ENCODE assay signal across 10 cellular contexts in the genomic region with DNA sequence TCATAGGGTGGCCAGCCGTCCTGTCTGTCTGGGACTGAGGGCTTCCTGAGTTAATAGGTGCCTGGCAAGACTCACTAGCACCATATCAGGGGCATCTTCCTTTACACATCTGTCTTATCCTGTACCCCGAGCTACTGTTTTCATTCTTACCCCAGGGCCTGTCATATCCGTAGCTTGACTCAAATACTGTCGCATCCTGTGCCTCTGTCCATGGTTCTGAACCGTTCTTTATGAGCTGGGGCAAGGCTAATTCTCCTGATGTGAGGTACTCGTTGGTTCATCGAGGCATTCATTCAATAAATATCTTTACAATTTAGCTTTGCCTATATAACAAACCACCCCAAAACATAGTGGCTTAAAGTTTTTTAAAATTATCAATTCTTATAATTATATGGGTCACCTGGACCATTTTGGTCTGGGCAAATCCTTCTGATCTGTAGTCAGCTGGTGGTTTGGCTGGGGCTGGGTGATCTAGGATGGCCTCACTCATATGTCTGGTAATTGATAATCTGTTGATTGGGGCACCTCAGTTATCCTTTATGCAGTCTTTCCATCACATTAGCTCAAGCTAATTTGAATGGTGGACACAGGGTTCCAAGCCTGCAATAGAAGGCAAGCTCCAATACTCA.
DNase-seq lines count a peak whose midpoint lies in the region; ATAC-seq and TF ChIP-seq lines count a peak whose summit lies in the region.
"Had no signal": no experiment of that assay in that cellular context is flagged by ENCODE, and none has a peak within 500 bp of the region (broad histone marks: within the 10 kb centered on the region; RNA-seq: fewer than 3 reads in every experiment).

No MANE protein-coding gene starts in this region.

- no peak overlapping the region for H3K27ac Mint-ChIP-seq in MCF 10A (ENCODE audit: low read depth, unreplicated experiment)
- H3K27ac Mint-ChIP-seq: nephron had no signal

- no peaks in the 10 kb centered on the region for H3K4me1 ChIP-seq in breast epithelium

- H3K36me3 Mint-ChIP-seq in MCF 10A (ENCODE audit: insufficient read depth, unreplicated experiment): no peaks in the 10 kb centered on the region

- no peaks in the 10 kb centered on the region for H3K36me3 ChIP-seq in breast epithelium
- H3K36me3 ChIP-seq: BLaER1 treated with 17β-estradiol and CSF1 and Interleukin-3, amounts not matched to agents 10 nM and 100 nM had no signal

- H3K4me3 Mint-ChIP-seq in MCF 10A (ENCODE audit: unreplicated experiment): no peak overlapping the region
- H3K4me3 Mint-ChIP-seq: nephron had no signal

- no TSS peak for BruUV-seq in MCF 10A (replicated peaks; lab: Mats Ljungman, UMichigan)

- DNase-seq in MCF 10A (ENCODE audit: unreplicated experiment) (peak; percentile 68), breast epithelium (ENCODE audit: low spot score in 2 of 2) (no peak), fibroblast of pulmonary artery (ENCODE audit: low read depth) (peak; percentile 71), NCI-H2196 (lab: John Stamatoyannopoulos, UW; ENCODE audit: unreplicated experiment) (no peak)
- peak; percentile 39 for DNase-seq in activated CD4-positive, alpha-beta T cell treated with anti-CD3 and anti-CD28 coated beads, Interleukin-2, amount 50 U/mL, for 1 hour
- DNase-seq in stimulated activated CD4-positive, alpha-beta T cell treated with anti-CD3 and anti-CD28 coated beads, Interleukin-1b, Interleukin-23, amount 100 ng/mL, for 4 hours (ENCODE audit: low read depth in 2 of 2): peak; percentile 16 to 31

- no peaks in the 10 kb centered on the region for H3K9me3 ChIP-seq in breast epithelium
- H3K9me3 ChIP-seq: BLaER1 treated with 17β-estradiol and CSF1 and Interleukin-3, amounts not matched to agents 10 nM and 100 nM had no signal

- POLR2A ChIA-PET in MCF 10A (lab: Yijun Ruan, JAX): interaction anchor here (0.6 kb wide), 1 partner anchor 21 kb away, joined by 3 read pairs; no protein-coding TSS in a partner anchor

- intact Hi-C loops in MCF 10A (cut with micrococcal nuclease): no loop called here
- intact Hi-C loops in breast epithelium (cut with DNase I; ENCODE audit: low total_unique reads): no loop called here

- no peaks in the 10 kb centered on the region for H3K9me3 Mint-ChIP-seq in MCF 10A (ENCODE audit: unreplicated experiment)
- H3K9me3 Mint-ChIP-seq: nephron had no signal

- TF ChIP-seq CTCF in MCF 10A (IDR thresholded peaks at IDR 0.05; ENCODE audit: unreplicated experiment): no peak
- TF ChIP-seq CTCF in breast epithelium (IDR thresholded peaks at IDR 0.05): no peak
- TF ChIP-seq CTCF in fibroblast of pulmonary artery (IDR thresholded peaks at IDR 0.05; ENCODE audit: low read length, missing control alignments): no peak

- no peak for TF ChIP-seq POLR2A in breast epithelium (IDR thresholded peaks at IDR 0.05)

- no peaks in the 10 kb centered on the region for H3K27me3 ChIP-seq in breast epithelium

- H3K27me3 Mint-ChIP-seq in MCF 10A (ENCODE audit: insufficient read depth, unreplicated experiment): peaks cover 28% of the 10 kb centered on the region

- H3K4me3 ChIP-seq in breast epithelium (no peak overlapping the region), fibroblast of pulmonary artery (replicated peaks; ENCODE audit: low read depth, low read length) (no peak overlapping the region)
- H3K4me3 ChIP-seq: BLaER1 treated with 17β-estradiol and CSF1 and Interleukin-3, amounts not matched to agents 10 nM and 100 nM had no signal

- H3K27ac ChIP-seq in breast epithelium: no peak overlapping the region
- H3K27ac ChIP-seq: BLaER1 treated with 17β-estradiol and CSF1 and Interleukin-3, amounts not matched to agents 10 nM and 100 nM had no signal

- no peaks in the 10 kb centered on the region for H3K4me1 Mint-ChIP-seq in MCF 10A (ENCODE audit: insufficient read depth, unreplicated experiment)
- H3K4me1 Mint-ChIP-seq: nephron had no signal

- ATAC-seq in HG02610 (IDR thresholded peaks at IDR 0.05; ENCODE audit: unreplicated experiment): no peak
- no peak for ATAC-seq in GM21528 (IDR thresholded peaks at IDR 0.05; ENCODE audit: low FRiP score, unreplicated experiment)

- CTCF ChIA-PET in MCF 10A (lab: Yijun Ruan, JAX): no interaction called here

Comparison
In these comparisons a context has a peak if more than half of its experiments do, and no peak if none do; other contexts are left out.
1. DNase-seq: peak in MCF 10A (single experiment), activated CD4-positive, alpha-beta T cell treated with anti-CD3 and anti-CD28 coated beads, Interleukin-2, amount 50 U/mL, for 1 hour (single experiment), fibroblast of pulmonary artery (single experiment) and stimulated activated CD4-positive, alpha-beta T cell treated with anti-CD3 and anti-CD28 coated beads, Interleukin-1b, Interleukin-23, amount 100 ng/mL, for 4 hours (2 of 2); none in breast epithelium (0 of 2) and NCI-H2196 (single experiment).